In the genomic region with DNA sequence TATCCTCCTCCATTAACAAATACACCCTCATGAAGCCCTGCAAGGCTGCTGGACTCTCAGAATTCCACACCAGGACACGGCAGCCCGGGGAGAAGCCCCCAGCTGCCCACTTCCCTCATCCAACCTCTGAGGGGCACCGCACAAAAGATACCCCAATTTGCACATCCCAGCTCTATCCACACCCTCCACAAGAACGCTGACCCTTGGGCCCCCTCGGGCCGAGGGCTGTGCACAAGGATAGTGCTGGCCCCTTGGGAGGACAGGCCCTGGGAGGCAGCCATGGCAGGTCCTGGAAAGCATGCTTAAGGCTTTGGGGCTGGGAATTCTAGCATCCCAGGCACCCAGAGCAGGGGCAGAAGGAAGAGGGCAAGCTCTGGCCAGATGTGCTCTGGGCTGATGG, we compare ENCODE assay signal across 26 cellular contexts.
"Had no signal": no experiment of that assay in that cellular context is flagged by ENCODE, and none has a peak within 500 bp of the region (broad histone marks: within the 10 kb centered on the region; RNA-seq: fewer than 3 reads in every experiment).

No MANE protein-coding gene starts in this region.

- H3K27me3 ChIP-seq: suprapubic skin, testis, thyroid gland, tibial nerve, upper lobe of left lung, uterus, vagina had no signal

- H3K9me3 Mint-ChIP-seq: stimulated activated effector memory CD8-positive, alpha-beta T cell treated with anti-CD3 and anti-CD28 coated beads, Interleukin-12 subunit alpha, Interleukin-12 subunit beta, amount 100 ng/mL, for 72 hours; stimulated activated naive B cell treated with anti-CD40 and anti-IgM and Interleukin-4, amounts not matched to agents 10 μg/mL and 1 μg/mL and 100 μg/mL, for 72 hours; stimulated activated naive CD8-positive, alpha-beta T cell treated with anti-CD3 and anti-CD28 coated beads, Interleukin-15, amount 100 ng/mL, for 72 hours; stimulated activated naive CD8-positive, alpha-beta T cell treated with anti-CD3 and anti-CD28 coated beads, Interleukin-15, Interleukin-2, amounts not matched to agents 100 ng/mL and 50 ng/mL, for 24 hours; type B pancreatic cell had no signal

- H3K27ac ChIP-seq: stomach, suprapubic skin, thoracic aorta, thyroid gland, tibial artery, transverse colon, upper lobe of left lung, upper lobe of right lung, uterus, vagina had no signal

- H3K4me3 Mint-ChIP-seq: stimulated activated effector memory CD8-positive, alpha-beta T cell treated with anti-CD3 and anti-CD28 coated beads, Interleukin-12 subunit alpha, Interleukin-12 subunit beta, amount 100 ng/mL, for 72 hours; stimulated activated naive B cell treated with anti-CD40 and anti-IgM and Interleukin-4, amounts not matched to agents 10 μg/mL and 1 μg/mL and 100 μg/mL, for 72 hours; stimulated activated naive CD8-positive, alpha-beta T cell treated with anti-CD3 and anti-CD28 coated beads, Interleukin-15, amount 100 ng/mL, for 72 hours; stimulated activated naive CD8-positive, alpha-beta T cell treated with anti-CD3 and anti-CD28 coated beads, Interleukin-15, Interleukin-2, amounts not matched to agents 100 ng/mL and 50 ng/mL, for 24 hours; type B pancreatic cell had no signal

- H3K4me3 ChIP-seq: stomach, suprapubic skin, testis, thoracic aorta, thyroid gland, tibial artery, tibial nerve, transverse colon, upper lobe of left lung, upper lobe of right lung, uterus, vagina had no signal

- H3K36me3 Mint-ChIP-seq: stimulated activated effector memory CD8-positive, alpha-beta T cell treated with anti-CD3 and anti-CD28 coated beads, Interleukin-12 subunit alpha, Interleukin-12 subunit beta, amount 100 ng/mL, for 72 hours; stimulated activated naive B cell treated with anti-CD40 and anti-IgM and Interleukin-4, amounts not matched to agents 10 μg/mL and 1 μg/mL and 100 μg/mL, for 72 hours; type B pancreatic cell had no signal

- H3K27ac Mint-ChIP-seq: stimulated activated effector memory CD8-positive, alpha-beta T cell treated with anti-CD3 and anti-CD28 coated beads, Interleukin-12 subunit alpha, Interleukin-12 subunit beta, amount 100 ng/mL, for 72 hours; stimulated activated naive B cell treated with anti-CD40 and anti-IgM and Interleukin-4, amounts not matched to agents 10 μg/mL and 1 μg/mL and 100 μg/mL, for 72 hours; stimulated activated naive CD8-positive, alpha-beta T cell treated with anti-CD3 and anti-CD28 coated beads, Interleukin-15, amount 100 ng/mL, for 72 hours; stimulated activated naive CD8-positive, alpha-beta T cell treated with anti-CD3 and anti-CD28 coated beads, Interleukin-15, Interleukin-2, amounts not matched to agents 100 ng/mL and 50 ng/mL, for 24 hours; type B pancreatic cell had no signal

- H3K36me3 ChIP-seq: stomach, suprapubic skin, thoracic aorta, thyroid gland, tibial artery, tibial nerve, transverse colon, upper lobe of left lung, upper lobe of right lung, uterus, vagina had no signal

- ATAC-seq: stimulated activated effector memory CD8-positive, alpha-beta T cell treated with anti-CD3 and anti-CD28 coated beads, Interleukin-12 subunit alpha, Interleukin-12 subunit beta, amount 100 ng/mL, for 72 hours; stimulated activated naive B cell treated with anti-CD40 and anti-IgM and Interleukin-4, amounts not matched to agents 10 μg/mL and 1 μg/mL and 100 μg/mL, for 72 hours; stimulated activated naive CD8-positive, alpha-beta T cell treated with anti-CD3 and anti-CD28 coated beads, Interleukin-15, amount 100 ng/mL, for 72 hours; stimulated activated naive CD8-positive, alpha-beta T cell treated with anti-CD3 and anti-CD28 coated beads, Interleukin-15, Interleukin-2, amounts not matched to agents 100 U/mL and 50 U/mL, for 24 hours; upper lobe of right lung had no signal

- H3K9me3 ChIP-seq: stomach, suprapubic skin, testis, thoracic aorta, thyroid gland, tibial artery, tibial nerve, transverse colon, upper lobe of left lung, upper lobe of right lung, uterus, vagina had no signal

- H3K4me1 ChIP-seq: uterus, vagina had no signal

- DNase-seq: stimulated activated CD4-positive, alpha-beta T cell treated with anti-CD3 and anti-CD28 coated beads, Interleukin-2, amount 100 ng/mL, for 48 hours; stimulated activated CD4-positive, alpha-beta T cell treated with anti-CD3 and anti-CD28 coated beads, Interleukin-4, amount 100 ng/mL, for 1 hour; stimulated activated CD4-positive, alpha-beta T cell treated with anti-CD3 and anti-CD28 coated beads, Interleukin-4, amount 100 ng/mL, for 24 hours; stimulated activated CD4-positive, alpha-beta T cell treated with anti-CD3 and anti-CD28 coated beads, Interleukin-4, amount 100 ng/mL, for 4 hours; stimulated activated CD8-positive, alpha-beta memory T cell treated with anti-CD3 and anti-CD28 coated beads, Interleukin-4, amount 100 ng/mL, for 48 hours; stimulated activated naive B cell treated with anti-CD40 and anti-IgM and Interleukin-4, amounts not matched to agents 10 μg/mL and 1 μg/mL and 100 μg/mL, for 72 hours; stimulated activated naive CD4-positive, alpha-beta T cell; stimulated activated naive CD4-positive, alpha-beta T cell treated with Interleukin-2 at 50 U/mL for 16 hours; stimulated activated naive CD8-positive, alpha-beta T cell treated with anti-CD3 and anti-CD28 coated beads, Interleukin-15, amount 100 ng/mL, for 72 hours; stimulated activated naive CD8-positive, alpha-beta T cell treated with anti-CD3 and anti-CD28 coated beads, Interleukin-15, Interleukin-2, amounts not matched to agents 100 U/mL and 50 U/mL, for 24 hours; stomach; substantia nigra; testis; thyroid gland; tibial artery; transverse colon; upper lobe of right lung; uterus had no signal
